In the genomic region with DNA sequence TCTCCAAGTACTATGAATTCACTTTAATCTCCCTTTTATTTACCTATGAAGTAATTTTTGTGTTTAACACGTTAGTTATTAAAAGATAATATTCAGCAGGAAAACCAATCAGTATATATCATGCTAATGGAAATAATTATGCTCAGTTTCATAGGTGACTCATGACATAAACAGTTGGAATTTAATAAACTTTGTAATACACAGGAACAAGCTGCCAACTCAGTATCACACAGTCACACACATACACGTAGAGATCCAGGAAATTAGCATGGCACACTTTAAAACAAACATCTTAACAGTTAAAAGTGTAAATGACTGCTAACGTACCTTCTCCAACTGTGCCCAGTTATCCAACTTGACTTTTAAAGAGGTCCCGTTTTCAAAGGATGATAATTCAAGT, we compare ENCODE assay signal across 23 cellular contexts. TPM values are rescaled to one million over a fixed set of nuclear protein-coding genes. Genes with fewer than 3 reads are reported as not detected.
DNase-seq lines count a peak whose midpoint lies in the region; ATAC-seq, FAIRE-seq and TF ChIP-seq lines count a peak whose summit lies in the region.
"Had no signal": no experiment of that assay in that cellular context is flagged by ENCODE, and none has a peak within 500 bp of the region (broad histone marks: within the 10 kb centered on the region; RNA-seq: fewer than 3 reads in every experiment).

No MANE protein-coding gene starts in this region.

- 0 out of 2 replicates have a peak overlapping the region, but pooled peaks have one; percentile 16 for H4K91ac ChIP-seq in IMR-90 (ENCODE audit: insufficient read depth, low read depth, low read length)

- no peak overlapping the region for H2BK15ac ChIP-seq in IMR-90 (ENCODE audit: low read depth, low read length)

- H3K27me3 ChIP-seq in IMR-90 (ENCODE audit: control insufficient read depth, insufficient read depth, low read length) (no peaks in the 10 kb centered on the region), ovary (no peaks in the 10 kb centered on the region)
- H3K27me3 ChIP-seq: testis had no signal

- H3K4ac ChIP-seq in IMR-90 (ENCODE audit: low read depth, low read length) = peak overlapping the region; percentile 45; the same call in 1 of the 2 replicates

- 32% methylated on average over 4 of the region's 4 CpGs for WGBS in A549 (ENCODE audit: missing lambda C conversion rate)
- WGBS in IMR-90 (ENCODE audit: extremely low coverage in 2 of 2, insufficient read length in 1 of 2), 2 experiments = no CpG with 5 or more reads among the region's 4 CpGs
- 23 to 37% (median 25%) methylated on average over 4 of the region's 4 CpGs for WGBS in ovary, 3 donors

- no peak overlapping the region for H3K4me3 ChIP-seq in A549
- no peak overlapping the region for H3K4me3 ChIP-seq in IMR-90 (ENCODE audit: insufficient read depth, low read depth, low read length)
- no peak overlapping the region for H3K4me3 ChIP-seq in astrocyte of the spinal cord (ENCODE audit: low read depth, low read length)
- H3K4me3 ChIP-seq in ovary = no peak overlapping the region
- H3K4me3 ChIP-seq: left lung, PC-9, testis had no signal

- H3K18ac ChIP-seq in IMR-90 (ENCODE audit: low read depth, low read length) = peak overlapping the region; percentile 90; the same call in 1 of the 2 replicates

- H3K4me1 ChIP-seq in A549 (peaks cover 7% of the 10 kb centered on the region; the same call in 2 of the 3 replicates), IMR-90 (ENCODE audit: control insufficient read depth, insufficient read depth, low read length) (peaks cover 9% of the 10 kb centered on the region), ovary (ENCODE audit: insufficient read depth) (no peaks in the 10 kb centered on the region)
- H3K4me1 ChIP-seq: testis had no signal

- no peak for FAIRE-seq in A549 (lab: Jason Lieb, UNC)
- FAIRE-seq: G401.6 had no signal

- H3K4me2 ChIP-seq in A549 = peak overlapping the region; percentile 21; the same call in 1 of the 3 replicates
- H3K4me2 ChIP-seq in IMR-90 (ENCODE audit: low read depth, low read length) = peak overlapping the region; percentile 76; the same call in 1 of the 2 replicates
- H3K4me2 ChIP-seq: PC-9 had no signal

- H3K79me1 ChIP-seq in IMR-90 (ENCODE audit: low read depth in 1 of 2, low read length in 2 of 2) = no peaks in the 10 kb centered on the region

- H2AK5ac ChIP-seq in IMR-90 (ENCODE audit: low read depth, low read length) = no peak overlapping the region

- dilution Hi-C loops in IMR-90 (cut with HindIII; ENCODE audit: low sequenced_read_pairs, unreplicated experiment) = no loop called here

- no peak for TF ChIP-seq EP300 in A549 (IDR thresholded peaks at IDR 0.05)
- TF ChIP-seq EP300 in ovary (IDR thresholded peaks at IDR 0.05) = no peak

- H4K5ac ChIP-seq in IMR-90 (ENCODE audit: low read depth, low read length) = no peak overlapping the region; the same call in 1 of the 2 replicates

- no peaks in the 10 kb centered on the region for H4K20me1 ChIP-seq in IMR-90 (ENCODE audit: insufficient read depth, low read length)

- in situ Hi-C loops in IMR-90 (cut with MboI; ENCODE audit: low sequenced_read_pairs) (loop anchor here (10.0 kb wide), 1 partner anchor 82 kb away; no protein-coding TSS in a partner anchor), astrocyte of the spinal cord (cut with HindIII; ENCODE audit: low sequenced_read_pairs) (no loop called here)

- no peaks in the 10 kb centered on the region for H3K36me3 ChIP-seq in IMR-90 (ENCODE audit: control insufficient read depth, insufficient read depth, low read length)
- no peaks in the 10 kb centered on the region for H3K36me3 ChIP-seq in ovary
- H3K36me3 ChIP-seq: left lung had no signal

- 0 out of 2 replicates have a peak overlapping the region, but pooled peaks have one; percentile 19 for H3K56ac ChIP-seq in IMR-90 (ENCODE audit: extremely low read depth, insufficient read depth, low read length)

- DNase-seq in A549 (ENCODE audit: low read depth in 1 of 2, low spot score in 1 of 2) (no peak), IMR-90 (peak; percentile 65), astrocyte of the spinal cord (ENCODE audit: low read depth, low spot score) (peak; percentile 27), kidney tubule cell (ENCODE audit: low spot score) (peak; percentile 74), NCI-H2081 (lab: John Stamatoyannopoulos, UW) (no peak), ovary (no peak), COLO668 (lab: John Stamatoyannopoulos, UW; ENCODE audit: unreplicated experiment) (no peak), Right ventricle myocardium superior (no peak)
- DNase-seq: ACHN; activated naive CD4-positive, alpha-beta T cell treated with anti-CD3 and anti-CD28 coated beads, Interleukin-2, amount 10 ng/mL, durations not matched to agents 7 days and 5 days; Karpas-422; left lung; naive B cell; NCI-H146; NCI-H524; PC-9; stimulated activated CD8-positive, alpha-beta memory T cell treated with anti-CD3 and anti-CD28 coated beads, Interleukin-4, amount 100 ng/mL, for 48 hours; T-helper 1 cell; testis had no signal

- BruUV-seq in IMR-90 (replicated peaks; lab: Mats Ljungman, UMichigan) = no TSS peak

- POLR2A ChIA-PET in A549 (lab: Yijun Ruan, JAX) = no interaction called here
- POLR2A ChIA-PET in IMR-90 (lab: Charles Lee; ENCODE audit: unreplicated experiment) = no interaction called here

- peak overlapping the region; percentile 66; the same call in 1 of the 2 replicates for H2BK120ac ChIP-seq in IMR-90 (ENCODE audit: low read depth, low read length)

- no peak for ATAC-seq in A549
- no peak for ATAC-seq in IMR-90 (ENCODE audit: low read depth)
- no peak for ATAC-seq in Right ventricle myocardium superior (ENCODE audit: poor library complexity)
- ATAC-seq: left lung, WTC11 had no signal

- no peaks in the 10 kb centered on the region for H3K9me1 ChIP-seq in IMR-90 (ENCODE audit: insufficient read depth, low read length)

- TF ChIP-seq POLR2A in A549 (IDR thresholded peaks at IDR 0.05; ENCODE audit: low read length) = no peak
- TF ChIP-seq POLR2A in IMR-90 (IDR thresholded peaks at IDR 0.05; ENCODE audit: low read depth, low read length) = no peak
- TF ChIP-seq POLR2A in ovary (IDR thresholded peaks at IDR 0.05) = no peak

- TF ChIP-seq CTCF in A549 (IDR thresholded peaks at IDR 0.05) (no peak), IMR-90 (conservative IDR thresholded peaks at IDR 0.05; ENCODE audit: low read depth, low read length) (no peak), astrocyte of the spinal cord (IDR thresholded peaks at IDR 0.05; ENCODE audit: low read depth, low read length) (no peak), ovary (IDR thresholded peaks at IDR 0.05) (no peak)

- peak overlapping the region; percentile 23; the same call in 1 of the 2 replicates for H3K14ac ChIP-seq in IMR-90 (replicated peaks; ENCODE audit: low read depth, low read length)

- peak overlapping the region; percentile 77; the same call in 1 of the 2 replicates for H3K23ac ChIP-seq in IMR-90 (ENCODE audit: low read depth, low read length)

- no peak overlapping the region for H2AFZ ChIP-seq in IMR-90 (replicated peaks; ENCODE audit: low read length, poor library complexity)
- H2AFZ ChIP-seq: PC-9 had no signal

- TF ChIP-seq RAD21 in A549 (conservative IDR thresholded peaks at IDR 0.05 in 1 of 2, IDR thresholded peaks at IDR 0.05 in 1 of 2) (no peak), IMR-90 (IDR thresholded peaks at IDR 0.05; ENCODE audit: low read length) (no peak)

- H4K8ac ChIP-seq in IMR-90 (ENCODE audit: low read depth in 2 of 2, low read length in 2 of 2) = peak overlapping the region; percentile 56 to 57

- CTCF ChIA-PET in A549 (lab: Yijun Ruan, JAX) = interaction anchor here (0.5 kb wide), 1 partner anchor 52 kb away, joined by 3 read pairs; no protein-coding TSS in a partner anchor
- CTCF ChIA-PET in IMR-90 (lab: Yijun Ruan, JAX) = no interaction called here

- intact Hi-C loops in IMR-90 (cut with micrococcal nuclease) (no loop called here), ovary (cut with DNase I) (loop anchor here in 1 of 4 donors (10.0 kb wide), 1 partner anchor 132 kb away; no protein-coding TSS in a partner anchor), Right ventricle myocardium superior (cut with DNase I) (loop anchor here (10.0 kb wide), 1 partner anchor 82 kb away; no protein-coding TSS in a partner anchor)

- H3K9ac ChIP-seq in IMR-90 (ENCODE audit: low read depth, low read length) = peak overlapping the region; percentile 30; the same call in 1 of the 2 replicates

- H3K27ac ChIP-seq in A549 = no peak overlapping the region; a peak in 1 of 6 replicates
- H3K27ac ChIP-seq in IMR-90 (ENCODE audit: insufficient read depth, low read length) = no peak overlapping the region; the same call in 1 of the 2 replicates
- H3K27ac ChIP-seq in ovary = no peak overlapping the region
- H3K27ac ChIP-seq: HL-60, left lung, PC-9, testis had no signal

- peak overlapping the region; percentile 92 for H2BK5ac ChIP-seq in IMR-90 (ENCODE audit: low read depth, low read length, poor library complexity, severe bottlenecking)

- no peak overlapping the region for H2AK9ac ChIP-seq in IMR-90 (replicated peaks; ENCODE audit: low read depth, low read length, poor library complexity)

- peak overlapping the region; percentile 78 for H2BK20ac ChIP-seq in IMR-90 (ENCODE audit: low read depth, low read length)

- H3K9me3 ChIP-seq in A549 (no peaks in the 10 kb centered on the region), IMR-90 (ENCODE audit: control insufficient read depth, insufficient read depth, low read length) (no peaks in the 10 kb centered on the region), ovary (no peaks in the 10 kb centered on the region)
- H3K9me3 ChIP-seq: left lung, testis had no signal

TF ChIP-seq in A549, 52 proteins besides CTCF, POLR2A, EP300 and RAD21 (continues in another document):
- TF ChIP-seq BHLHE40 (IDR thresholded peaks at IDR 0.05; ENCODE audit: low read depth, low read length) = no peak
- TF ChIP-seq MAFK (IDR thresholded peaks at IDR 0.05; ENCODE audit: partially characterized antibody) = no peak
- TF ChIP-seq NPAS2 (CRISPR knock-in tag; IDR thresholded peaks at IDR 0.05; ENCODE audit: borderline replicate concordance) = no peak

TF ChIP-seq in IMR-90, 13 proteins besides CTCF, POLR2A, EP300 and RAD21 (continues in another document):
- 0 out of 2 replicates have a peak, but pooled peaks have one; percentile 44 for TF ChIP-seq FOS (IDR thresholded peaks at IDR 0.05; ENCODE audit: low read depth, low read length)
- TF ChIP-seq CHD1 (IDR thresholded peaks at IDR 0.05; ENCODE audit: low read depth, low read length) = no peak
- TF ChIP-seq BHLHE40 (IDR thresholded peaks at IDR 0.05; ENCODE audit: low read depth, low read length) = peak; percentile 63

RNA-seq across cellular contexts. Expression of a gene that starts 2.3 kb away (rescaled TPM):
- 0.21 TPM in 2 replicates for polyA plus RNA-seq in A549 (2011; rRNA removed)
- polyA plus RNA-seq in A549 (2012; cell fraction: cytosol; rRNA removed) = 0.05 and 0.11 TPM in 2 replicates
- 0.04 TPM in 1 of 2 replicates, not detected in the other for polyA plus RNA-seq in A549 (2012; cell fraction: nucleus; rRNA removed)
- 0.18 to 0.29 TPM (median 0.26 TPM) in 3 replicates for polyA plus RNA-seq in A549 (2017; fragmentation: RNase III; extraction: RNeasy Plus Mini Kit Qiagen cat#74134 plus additional on column Dnase treatment)
- polyA minus RNA-seq in A549 (2011; rRNA and poly(A)+ RNA removed) = not detected in 2 replicates
- total RNA-seq in IMR-90 (2012; rRNA removed) = under 0.01 and 0.28 TPM in 2 replicates
- polyA plus RNA-seq in IMR-90 (2012; rRNA removed) = 0.09 and 0.14 TPM in 2 replicates
- polyA plus RNA-seq in IMR-90 (2012; cell fraction: cytosol; rRNA removed) = not detected in 2 replicates
- polyA plus RNA-seq in IMR-90 (2012; cell fraction: nucleus; rRNA removed; ENCODE audit: low replicate concordance) = not detected in 2 replicates
- 1 to 10 TPM in 1 of 7 donors, under 1 TPM in 3, not detected in 3; 0.22 to 3.7 (median 0.26) TPM for total RNA-seq in ovary
- under 1 TPM; 0.06 to 0.22 TPM for polyA plus RNA-seq in ovary
- 0.32 TPM for total RNA-seq in Right ventricle myocardium superior
- total RNA-seq: epithelial cell of proximal tubule, WTC11 had no signal

Comparison
In these comparisons a context has a peak if more than half of its experiments do, and no peak if none do; other contexts are left out.
1. DNase-seq: peak in IMR-90 (single experiment), astrocyte of the spinal cord (single experiment) and kidney tubule cell (single experiment); none in A549 (0 of 2), NCI-H2081 (0 of 2), ovary (0 of 5), COLO668 (single experiment) and Right ventricle myocardium superior (single experiment).